In the genomic region with DNA sequence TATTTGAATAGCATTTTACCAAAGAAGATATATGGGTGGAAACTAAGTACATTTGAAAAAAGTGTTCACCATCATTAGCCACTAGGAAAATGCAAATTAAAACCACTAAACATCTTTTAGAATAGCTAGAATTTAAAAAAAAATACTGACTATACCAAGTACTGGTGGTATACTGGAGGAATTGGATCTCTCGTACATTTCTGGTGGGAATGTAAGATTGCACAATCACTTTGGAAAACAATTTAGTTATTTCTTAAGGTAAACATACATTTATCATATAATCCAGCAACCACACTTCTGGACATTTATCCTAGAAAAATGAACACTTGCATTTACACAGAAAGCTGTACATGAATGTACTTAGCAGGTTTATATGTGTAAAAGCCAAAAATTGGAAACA, we compare ENCODE assay signal across 38 cellular contexts.
"Had no signal": no experiment of that assay in that cellular context is flagged by ENCODE, and none has a peak within 500 bp of the region (broad histone marks: within the 10 kb centered on the region; RNA-seq: fewer than 3 reads in every experiment).

No MANE protein-coding gene starts in this region.

- H3K4me3 ChIP-seq: adrenal gland, ascending aorta, body of pancreas, breast epithelium, cardiac muscle cell had no signal

- DNase-seq: activated effector memory CD4-positive, alpha-beta T cell treated with anti-CD3 and anti-CD28 coated beads, Interleukin-2, amount 50 U/mL, for 16 hours; activated effector memory CD4-positive, alpha-beta T cell treated with Interleukin-2 at 50 U/mL for 16 hours; activated gamma-delta T cell; activated gamma-delta T cell treated with Interleukin-2 at 50 U/mL for 16 hours; activated naive CD4-positive, alpha-beta T cell; activated naive CD4-positive, alpha-beta T cell treated with anti-CD3 and anti-CD28 coated beads for 36 hours; activated naive CD4-positive, alpha-beta T cell treated with anti-CD3 and anti-CD28 coated beads, Interleukin-2, amount 10 ng/mL, durations not matched to agents 7 days and 5 days; activated naive CD4-positive, alpha-beta T cell treated with anti-CD3 and anti-CD28 coated beads, Interleukin-2, amount 50 U/mL, for 16 hours; activated naive CD4-positive, alpha-beta T cell treated with Interleukin-2 at 50 U/mL for 16 hours; activated naive CD8-positive, alpha-beta T cell treated with anti-CD3 and anti-CD28 coated beads for 36 hours; activated naive CD8-positive, alpha-beta T cell treated with anti-CD3 and anti-CD28 coated beads, Interleukin-2, amount 10 ng/mL, durations not matched to agents 7 days and 5 days; activated naive CD8-positive, alpha-beta T cell treated with anti-CD3 and anti-CD28 coated beads, Interleukin-2, amount 50 U/mL, for 24 hours; activated T-cell treated with anti-CD3 and anti-CD28 coated beads, Interleukin-2, amount 50 U/mL, for 1 hour; activated T-cell treated with anti-CD3 and anti-CD28 coated beads, Interleukin-2, amount 50 U/mL, for 24 hours; activated T-cell treated with anti-CD3 and anti-CD28 coated beads, Interleukin-2, amount 50 U/mL, for 4 hours; activated T-cell treated with anti-CD3 and anti-CD28 coated beads, Interleukin-2, amount 50 U/mL, for 48 hours; activated T-cell treated with anti-CD3 and anti-CD28 coated beads, Interleukin-2, amount 50 U/mL, for 72 hours; adrenal gland; amniotic stem cell; anterior cingulate cortex; aorta; body of pancreas; brain microvascular endothelial cell; caudate nucleus; central memory CD4-positive, alpha-beta T cell; cerebellar nuclear complex had no signal

- H3K27me3 ChIP-seq: ascending aorta, body of pancreas, brain microvascular endothelial cell, cardiac muscle cell had no signal

- H3K4me1 ChIP-seq: adrenal gland, ascending aorta, body of pancreas, breast epithelium had no signal

- H3K9me3 ChIP-seq: adrenal gland, ascending aorta, body of pancreas had no signal

- H3K4me3 Mint-ChIP-seq: activated naive CD4-positive, alpha-beta T cell treated with anti-CD3 and anti-CD28 coated beads for 36 hours; activated naive CD4-positive, alpha-beta T cell treated with anti-CD3 and anti-CD28 coated beads, Interleukin-2, amount 10 ng/mL, durations not matched to agents 7 days and 5 days; activated naive CD4-positive, alpha-beta T cell treated with anti-CD3 and anti-CD28 coated beads, Interleukin-2, amount 50 U/mL, for 24 hours; activated naive CD8-positive, alpha-beta T cell; activated naive CD8-positive, alpha-beta T cell treated with anti-CD3 and anti-CD28 coated beads for 36 hours; activated naive CD8-positive, alpha-beta T cell treated with anti-CD3 and anti-CD28 coated beads, Interleukin-2, amount 10 ng/mL, durations not matched to agents 7 days and 5 days; activated naive CD8-positive, alpha-beta T cell treated with anti-CD3 and anti-CD28 coated beads, Interleukin-2, amount 50 U/mL, for 24 hours; activated T-cell treated with anti-CD3 and anti-CD28 coated beads, Interleukin-2, amount 50 U/mL, for 24 hours; activated T-cell treated with anti-CD3 and anti-CD28 coated beads, Interleukin-2, amount 50 U/mL, for 4 hours; activated T-cell treated with anti-CD3 and anti-CD28 coated beads, Interleukin-2, amount 50 U/mL, for 72 hours; activated T-helper 1 cell treated with anti-CD3 and anti-CD28 coated beads, Interleukin-12 subunit alpha, Interleukin-12 subunit beta, Interleukin-2, Interleukin-4 antibody, amounts not matched to agents 30 ng/mL and 10 ng/mL and 1 ng/mL, durations not matched to agents 14 hours and 24 hours and 36 hours; activated T-helper 17 cell treated with anti-CD3 and anti-CD28 coated beads, Interleukin-2, amount 50 U/mL, for 72 hours; brain; central memory CD8-positive, alpha-beta T cell had no signal

- H3K27me3 Mint-ChIP-seq: activated naive CD4-positive, alpha-beta T cell treated with anti-CD3 and anti-CD28 coated beads, Interleukin-2, amount 10 ng/mL, durations not matched to agents 7 days and 5 days; activated naive CD4-positive, alpha-beta T cell treated with anti-CD3 and anti-CD28 coated beads, Interleukin-2, amount 50 U/mL, for 24 hours; activated naive CD8-positive, alpha-beta T cell; activated naive CD8-positive, alpha-beta T cell treated with anti-CD3 and anti-CD28 coated beads, Interleukin-2, amount 50 U/mL, for 24 hours had no signal

- H3K27ac ChIP-seq: adrenal gland, ascending aorta, body of pancreas, brain microvascular endothelial cell, breast epithelium, cardiac muscle cell had no signal

- ATAC-seq: activated naive CD4-positive, alpha-beta T cell treated with anti-CD3 and anti-CD28 coated beads, Interleukin-2, amount 50 U/mL, for 72 hours; activated naive CD8-positive, alpha-beta T cell treated with anti-CD3 and anti-CD28 coated beads, Interleukin-2, amount 50 U/mL, for 24 hours; activated T-cell treated with anti-CD3 and anti-CD28 coated beads, Interleukin-2, amount 50 U/mL, for 4 hours; activated T-cell treated with anti-CD3 and anti-CD28 coated beads, Interleukin-2, amount 50 U/mL, for 72 hours; activated T-helper 17 cell treated with anti-CD3 and anti-CD28 coated beads, Interleukin-2, amount 50 U/mL, for 72 hours; body of pancreas had no signal

- FAIRE-seq: bronchial epithelial cell had no signal

- H3K4me1 Mint-ChIP-seq: activated naive CD4-positive, alpha-beta T cell treated with anti-CD3 and anti-CD28 coated beads, Interleukin-2, amount 10 ng/mL, durations not matched to agents 7 days and 5 days; activated naive CD4-positive, alpha-beta T cell treated with anti-CD3 and anti-CD28 coated beads, Interleukin-2, amount 50 U/mL, for 24 hours; activated naive CD8-positive, alpha-beta T cell treated with anti-CD3 and anti-CD28 coated beads for 36 hours; activated naive CD8-positive, alpha-beta T cell treated with anti-CD3 and anti-CD28 coated beads, Interleukin-2, amount 10 ng/mL, durations not matched to agents 7 days and 5 days; activated naive CD8-positive, alpha-beta T cell treated with anti-CD3 and anti-CD28 coated beads, Interleukin-2, amount 50 U/mL, for 24 hours; activated T-helper 17 cell treated with anti-CD3 and anti-CD28 coated beads, Interleukin-2, amount 50 U/mL, for 72 hours; brain; central memory CD8-positive, alpha-beta T cell had no signal

- H3K9me3 Mint-ChIP-seq: activated naive CD4-positive, alpha-beta T cell treated with anti-CD3 and anti-CD28 coated beads for 36 hours; activated naive CD4-positive, alpha-beta T cell treated with anti-CD3 and anti-CD28 coated beads, Interleukin-2, amount 10 ng/mL, durations not matched to agents 7 days and 5 days; activated naive CD8-positive, alpha-beta T cell treated with anti-CD3 and anti-CD28 coated beads, Interleukin-2, amount 50 U/mL, for 24 hours; activated T-cell treated with anti-CD3 and anti-CD28 coated beads, Interleukin-2, amount 50 U/mL, for 24 hours; activated T-cell treated with anti-CD3 and anti-CD28 coated beads, Interleukin-2, amount 50 U/mL, for 4 hours; activated T-helper 1 cell treated with anti-CD3 and anti-CD28 coated beads, Interleukin-12 subunit alpha, Interleukin-12 subunit beta, Interleukin-2, Interleukin-4 antibody, amounts not matched to agents 30 ng/mL and 10 ng/mL and 1 ng/mL, durations not matched to agents 14 hours and 24 hours and 36 hours; activated T-helper 17 cell treated with anti-CD3 and anti-CD28 coated beads, Interleukin-2, amount 50 U/mL, for 72 hours; activated T-helper 2 cell treated with anti-CD3 and anti-CD28 coated beads, Interferon-gamma antibody, Interleukin-2, Interleukin-4, amounts not matched to agents 10 μg/mL and 5 μg/mL and 100 μg/mL, durations not matched to agents 14 hours and 24 hours and 36 hours; central memory CD8-positive, alpha-beta T cell had no signal

- H3K36me3 Mint-ChIP-seq: activated naive CD4-positive, alpha-beta T cell treated with anti-CD3 and anti-CD28 coated beads, Interleukin-2, amount 10 ng/mL, durations not matched to agents 7 days and 5 days; activated naive CD4-positive, alpha-beta T cell treated with anti-CD3 and anti-CD28 coated beads, Interleukin-2, amount 50 U/mL, for 24 hours; activated naive CD8-positive, alpha-beta T cell; activated naive CD8-positive, alpha-beta T cell treated with anti-CD3 and anti-CD28 coated beads for 36 hours; activated naive CD8-positive, alpha-beta T cell treated with anti-CD3 and anti-CD28 coated beads, Interleukin-2, amount 10 ng/mL, durations not matched to agents 7 days and 5 days; brain had no signal

- H3K36me3 ChIP-seq: adrenal gland, ascending aorta, brain microvascular endothelial cell, breast epithelium, cardiac muscle cell had no signal

- H3K27ac Mint-ChIP-seq: activated naive CD4-positive, alpha-beta T cell treated with anti-CD3 and anti-CD28 coated beads for 36 hours; activated naive CD4-positive, alpha-beta T cell treated with anti-CD3 and anti-CD28 coated beads, Interleukin-2, amount 10 ng/mL, durations not matched to agents 7 days and 5 days; activated naive CD4-positive, alpha-beta T cell treated with anti-CD3 and anti-CD28 coated beads, Interleukin-2, amount 50 U/mL, for 24 hours; activated naive CD4-positive, alpha-beta T cell treated with anti-CD3 and anti-CD28 coated beads, Interleukin-2, amount 50 U/mL, for 72 hours; activated naive CD8-positive, alpha-beta T cell; activated naive CD8-positive, alpha-beta T cell treated with anti-CD3 and anti-CD28 coated beads for 36 hours; activated naive CD8-positive, alpha-beta T cell treated with anti-CD3 and anti-CD28 coated beads, Interleukin-2, amount 10 ng/mL, durations not matched to agents 7 days and 5 days; activated naive CD8-positive, alpha-beta T cell treated with anti-CD3 and anti-CD28 coated beads, Interleukin-2, amount 50 U/mL, for 24 hours; activated T-cell treated with anti-CD3 and anti-CD28 coated beads, Interleukin-2, amount 50 U/mL, for 24 hours; activated T-cell treated with anti-CD3 and anti-CD28 coated beads, Interleukin-2, amount 50 U/mL, for 72 hours; activated T-helper 1 cell treated with anti-CD3 and anti-CD28 coated beads, Interleukin-12 subunit alpha, Interleukin-12 subunit beta, Interleukin-2, Interleukin-4 antibody, amounts not matched to agents 30 ng/mL and 10 ng/mL and 1 ng/mL, durations not matched to agents 14 hours and 24 hours and 36 hours; activated T-helper 17 cell treated with anti-CD3 and anti-CD28 coated beads, Interleukin-2, amount 50 U/mL, for 72 hours; activated T-helper 2 cell treated with anti-CD3 and anti-CD28 coated beads, Interferon-gamma antibody, Interleukin-2, Interleukin-4, amounts not matched to agents 10 μg/mL and 5 μg/mL and 100 μg/mL, durations not matched to agents 14 hours and 24 hours and 36 hours; brain had no signal
